ENCODE assay signal across 1 cellular context in the genomic region with DNA sequence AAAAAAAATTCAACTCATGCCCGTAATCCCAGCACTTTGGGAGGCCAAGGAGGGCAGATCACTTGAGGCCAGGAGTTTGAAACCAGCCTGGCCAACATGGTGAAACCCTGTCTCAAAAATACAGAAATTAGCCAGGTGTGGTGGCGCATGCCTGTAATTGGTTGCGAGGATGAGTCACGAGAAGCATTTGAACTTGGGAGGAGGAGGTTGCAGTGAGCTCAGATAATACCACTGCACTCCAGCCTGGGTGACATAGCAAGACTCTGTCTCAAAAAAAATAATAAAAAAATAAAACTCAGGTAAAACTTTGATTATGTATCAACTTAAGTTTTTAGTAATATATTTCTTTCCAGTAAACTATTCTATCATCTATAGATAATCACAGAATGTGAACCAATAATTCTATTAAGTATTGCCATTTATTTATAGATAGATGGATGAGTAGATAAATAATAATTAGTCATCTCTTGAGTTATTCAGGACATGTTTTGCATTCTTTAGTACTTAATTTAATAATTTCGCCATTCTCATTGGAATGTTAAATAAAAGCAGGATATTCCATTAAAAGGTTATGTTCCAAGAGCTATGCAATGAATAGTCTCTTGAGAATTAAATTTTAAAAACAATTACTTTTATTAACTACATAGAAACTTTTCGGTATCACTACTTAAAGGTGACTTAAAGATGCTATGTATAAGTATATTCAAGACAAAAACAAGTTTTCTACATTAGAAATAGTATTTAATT.
A peak's percentile ranks its signal among the peaks of the same experiment; 100 is the strongest.
TF ChIP-seq lines count a peak whose summit lies in the region.

No MANE protein-coding gene starts in this region.

TF ChIP-seq in K562, 482 proteins besides CTCF, POLR2A, EP300 and RAD21:
- no peak for TF ChIP-seq IRF2 (CRISPR knock-in tag; IDR thresholded peaks at IDR 0.05)
- no peak for TF ChIP-seq GATAD2B (IDR thresholded peaks at IDR 0.05; ENCODE audit: borderline replicate concordance)
- TF ChIP-seq WHSC1 (IDR thresholded peaks at IDR 0.05; ENCODE audit: low read length) = no peak
- TF ChIP-seq, protein P1, sequence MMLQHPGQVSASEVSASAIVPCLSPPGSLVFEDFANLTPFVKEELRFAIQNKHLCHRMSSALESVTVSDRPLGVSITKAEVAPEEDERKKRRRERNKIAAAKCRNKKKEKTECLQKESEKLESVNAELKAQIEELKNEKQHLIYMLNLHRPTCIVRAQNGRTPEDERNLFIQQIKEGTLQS (IDR thresholded peaks at IDR 0.05) = 0 out of 2 replicates have a peak, but pooled peaks have one; percentile 20
- TF ChIP-seq, protein P1 (CRISPR knock-in tag; conservative IDR thresholded peaks at IDR 0.05) = no peak
- no peak for TF ChIP-seq RAD51 (IDR thresholded peaks at IDR 0.05; ENCODE audit: borderline replicate concordance, low read depth)
- no peak for TF ChIP-seq NCOA1 (IDR thresholded peaks at IDR 0.05; ENCODE audit: low read depth)
- no peak for TF ChIP-seq ZNF143 (CRISPR knock-in tag; IDR thresholded peaks at IDR 0.05)
- no peak for TF ChIP-seq ZNF184 (CRISPR knock-in tag; IDR thresholded peaks at IDR 0.05)
- TF ChIP-seq ZFP1 (CRISPR knock-in tag; IDR thresholded peaks at IDR 0.05) = no peak
- no peak for TF ChIP-seq JUND (IDR thresholded peaks at IDR 0.05; ENCODE audit: borderline replicate concordance, low read depth, low read length)
- peak; percentile 21; the same call in 1 of the 3 replicates for TF ChIP-seq JUND (tag; IDR thresholded peaks at IDR 0.05; ENCODE audit: borderline replicate concordance, low read depth, low read length)
- TF ChIP-seq PURB (CRISPR knock-in tag; IDR thresholded peaks at IDR 0.05; ENCODE audit: low read depth) = no peak
- no peak for TF ChIP-seq BACH1 (tag; IDR thresholded peaks at IDR 0.05)
- peak; percentile 35 for TF ChIP-seq FOSL1 (tag; conservative IDR thresholded peaks at IDR 0.05)
- TF ChIP-seq, protein P2, sequence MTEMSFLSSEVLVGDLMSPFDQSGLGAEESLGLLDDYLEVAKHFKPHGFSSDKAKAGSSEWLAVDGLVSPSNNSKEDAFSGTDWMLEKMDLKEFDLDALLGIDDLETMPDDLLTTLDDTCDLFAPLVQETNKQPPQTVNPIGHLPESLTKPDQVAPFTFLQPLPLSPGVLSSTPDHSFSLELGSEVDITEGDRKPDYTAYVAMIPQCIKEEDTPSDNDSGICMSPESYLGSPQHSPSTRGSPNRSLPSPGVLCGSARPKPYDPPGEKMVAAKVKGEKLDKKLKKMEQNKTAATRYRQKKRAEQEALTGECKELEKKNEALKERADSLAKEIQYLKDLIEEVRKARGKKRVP (CRISPR knock-in tag; IDR thresholded peaks at IDR 0.05) = no peak
- TF ChIP-seq THRAP3 (IDR thresholded peaks at IDR 0.05; ENCODE audit: borderline replicate concordance) = no peak
